In the genomic region with DNA sequence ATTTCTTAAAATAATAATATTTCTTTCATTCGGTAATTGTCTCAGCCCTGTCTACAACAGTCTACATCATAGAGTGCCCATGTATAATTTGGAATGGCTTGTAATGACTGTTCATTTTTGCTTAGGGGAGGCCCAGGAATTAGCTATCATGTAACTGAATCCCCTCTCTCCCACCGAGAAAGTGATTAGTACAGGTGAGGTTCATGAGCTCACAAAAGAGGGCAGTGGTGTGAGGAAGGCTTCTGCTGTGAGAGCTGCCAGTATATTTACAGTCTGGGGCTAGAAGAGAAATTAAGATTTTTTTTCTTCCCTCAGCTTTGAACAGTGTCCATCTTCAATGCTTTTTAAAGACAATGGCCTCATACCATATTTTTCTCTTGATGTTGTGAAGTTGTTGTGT, we compare ENCODE assay signal across 32 cellular contexts.
"Had no signal": no experiment of that assay in that cellular context is flagged by ENCODE, and none has a peak within 500 bp of the region (broad histone marks: within the 10 kb centered on the region; RNA-seq: fewer than 3 reads in every experiment).

No MANE protein-coding gene starts in this region.

- H3K36me3 Mint-ChIP-seq: activated CD8-positive, alpha-beta memory T cell treated with anti-CD3 and anti-CD28 coated beads, Interleukin-2, amount 10 ng/mL, durations not matched to agents 7 days and 5 days; activated naive CD4-positive, alpha-beta T cell treated with anti-CD3 and anti-CD28 coated beads, Interleukin-2, amount 10 ng/mL, durations not matched to agents 7 days and 5 days; activated naive CD8-positive, alpha-beta T cell; brain had no signal

- H3K27me3 ChIP-seq: MG63 had no signal

- H3K4me3 Mint-ChIP-seq: activated CD4-positive, alpha-beta memory T cell treated with anti-CD3 and anti-CD28 coated beads, Interleukin-2, amount 10 ng/mL, durations not matched to agents 7 days and 5 days; activated CD8-positive, alpha-beta memory T cell treated with anti-CD3 and anti-CD28 coated beads, Interleukin-2, amount 10 ng/mL, durations not matched to agents 7 days and 5 days; activated naive CD4-positive, alpha-beta T cell treated with anti-CD3 and anti-CD28 coated beads, Interleukin-2, amount 10 ng/mL, durations not matched to agents 7 days and 5 days; activated naive CD8-positive, alpha-beta T cell; activated naive CD8-positive, alpha-beta T cell treated with anti-CD3 and anti-CD28 coated beads, Interleukin-2, amount 50 U/mL, for 24 hours; brain had no signal

- H3K27ac Mint-ChIP-seq: activated CD4-positive, alpha-beta memory T cell treated with anti-CD3 and anti-CD28 coated beads, Interleukin-2, amount 10 ng/mL, durations not matched to agents 7 days and 5 days; activated CD8-positive, alpha-beta memory T cell treated with anti-CD3 and anti-CD28 coated beads, Interleukin-2, amount 10 ng/mL, durations not matched to agents 7 days and 5 days; activated naive CD4-positive, alpha-beta T cell treated with anti-CD3 and anti-CD28 coated beads, Interleukin-2, amount 10 ng/mL, durations not matched to agents 7 days and 5 days; activated naive CD8-positive, alpha-beta T cell; activated naive CD8-positive, alpha-beta T cell treated with anti-CD3 and anti-CD28 coated beads, Interleukin-2, amount 50 U/mL, for 24 hours; brain had no signal

- DNase-seq: activated CD4-positive, alpha-beta memory T cell treated with anti-CD3 and anti-CD28 coated beads, Interleukin-2, amount 10 ng/mL, durations not matched to agents 7 days and 5 days; activated CD4-positive, alpha-beta T cell treated with anti-CD3 and anti-CD28 coated beads for 1 hour; activated CD4-positive, alpha-beta T cell treated with anti-CD3 and anti-CD28 coated beads for 48 hours; activated CD4-positive, CD25-positive, alpha-beta regulatory T cell; activated CD8-positive, alpha-beta memory T cell treated with anti-CD3 and anti-CD28 coated beads for 24 hours; activated CD8-positive, alpha-beta memory T cell treated with anti-CD3 and anti-CD28 coated beads, Interleukin-2, amount 10 ng/mL, durations not matched to agents 7 days and 5 days; activated CD8-positive, alpha-beta memory T cell treated with anti-CD3 and anti-CD28 coated beads, Interleukin-2, amount 50 U/mL, for 48 hours; activated effector memory CD4-positive, alpha-beta T cell treated with Interleukin-2 at 50 U/mL for 16 hours; activated naive CD4-positive, alpha-beta T cell treated with anti-CD3 and anti-CD28 coated beads, Interleukin-2, amount 10 ng/mL, durations not matched to agents 7 days and 5 days; activated naive CD8-positive, alpha-beta T cell treated with anti-CD3 and anti-CD28 coated beads, Interleukin-2, amount 50 U/mL, for 24 hours; activated T-cell treated with anti-CD3 and anti-CD28 coated beads, Interleukin-2, amount 50 U/mL, for 48 hours; anterior cingulate cortex; caudate nucleus; Kasumi-1; KG1; MG63; NCI-H1048; NCI-H1105 treated with DMSO at 0.1 percent for 48 hours; NCI-H1436; NCI-H187 treated with DMSO at 0.1 percent for 48 hours; NCI-H2171; NCI-H510A; NCI-H526; PC-9; SIG-M5; T-helper 1 cell; T-helper 2 cell; T-helper 9 cell had no signal

- H3K4me1 Mint-ChIP-seq: activated CD4-positive, alpha-beta memory T cell treated with anti-CD3 and anti-CD28 coated beads, Interleukin-2, amount 10 ng/mL, durations not matched to agents 7 days and 5 days; activated CD8-positive, alpha-beta memory T cell treated with anti-CD3 and anti-CD28 coated beads, Interleukin-2, amount 10 ng/mL, durations not matched to agents 7 days and 5 days; activated naive CD4-positive, alpha-beta T cell treated with anti-CD3 and anti-CD28 coated beads, Interleukin-2, amount 10 ng/mL, durations not matched to agents 7 days and 5 days; activated naive CD8-positive, alpha-beta T cell treated with anti-CD3 and anti-CD28 coated beads, Interleukin-2, amount 50 U/mL, for 24 hours had no signal

- H3K4me3 ChIP-seq: MG63, PC-9 had no signal

- ATAC-seq: activated CD8-positive, alpha-beta memory T cell treated with anti-CD3 and anti-CD28 coated beads, Interleukin-2, amount 10 ng/mL, durations not matched to agents 7 days and 5 days; activated naive CD8-positive, alpha-beta T cell treated with anti-CD3 and anti-CD28 coated beads, Interleukin-2, amount 50 U/mL, for 24 hours; Right ventricle myocardium inferior; SK-N-SH treated with all-trans-retinoic acid at 6 μM for 48 hours had no signal

- H3K36me3 ChIP-seq: MG63 had no signal

- H3K27me3 Mint-ChIP-seq: activated CD4-positive, alpha-beta memory T cell treated with anti-CD3 and anti-CD28 coated beads, Interleukin-2, amount 10 ng/mL, durations not matched to agents 7 days and 5 days; activated CD8-positive, alpha-beta memory T cell treated with anti-CD3 and anti-CD28 coated beads, Interleukin-2, amount 10 ng/mL, durations not matched to agents 7 days and 5 days; activated naive CD4-positive, alpha-beta T cell treated with anti-CD3 and anti-CD28 coated beads, Interleukin-2, amount 10 ng/mL, durations not matched to agents 7 days and 5 days; activated naive CD8-positive, alpha-beta T cell; activated naive CD8-positive, alpha-beta T cell treated with anti-CD3 and anti-CD28 coated beads, Interleukin-2, amount 50 U/mL, for 24 hours; brain had no signal
